21 cellular contexts compared by ENCODE assay signal in genomic region chr6:39199541-39199940, GRCh38. TPM values are rescaled to one million over a fixed set of nuclear protein-coding genes. Genes with fewer than 3 reads are reported as not detected.
"Had no signal": no experiment of that assay in that cellular context is flagged by ENCODE, and none has a peak within 500 bp of the region (broad histone marks: within the 10 kb centered on the region; RNA-seq: fewer than 3 reads in every experiment).

No MANE protein-coding gene starts in this region.

- H3K4me3 Mint-ChIP-seq: activated B cell treated with CpG ODN at 0.5 μM for 24 hours; activated CD4-positive, alpha-beta T cell treated with anti-CD3 and anti-CD28 coated beads, Interleukin-2, amount 10 ng/mL, durations not matched to agents 24 days and 14 days; activated CD8-positive, alpha-beta memory T cell treated with anti-CD3 and anti-CD28 coated beads, Interleukin-2, amount 10 ng/mL, durations not matched to agents 7 days and 5 days; activated naive CD4-positive, alpha-beta T cell treated with anti-CD3 and anti-CD28 coated beads, Interleukin-2, amount 50 U/mL, for 24 hours; activated T-cell treated with anti-CD3 and anti-CD28 coated beads, Interleukin-2, amount 50 U/mL, for 24 hours; activated T-helper 1 cell treated with anti-CD3 and anti-CD28 coated beads, Interleukin-12 subunit alpha, Interleukin-12 subunit beta, Interleukin-2, Interleukin-4 antibody, amounts not matched to agents 30 ng/mL and 10 ng/mL and 1 ng/mL, durations not matched to agents 14 hours and 24 hours and 36 hours; T-helper 1 cell treated with Interleukin-12 subunit alpha and Interleukin-12 subunit beta and Interleukin-4 antibody, amounts not matched to agents 30 μg/mL and 1 μg/mL, for 36 hours had no signal

- H3K4me3 ChIP-seq: SJSA1 had no signal

- H3K9me3 ChIP-seq: SJSA1 had no signal

- H3K4me1 Mint-ChIP-seq: activated naive CD4-positive, alpha-beta T cell treated with anti-CD3 and anti-CD28 coated beads, Interleukin-2, amount 50 U/mL, for 24 hours had no signal

- H3K36me3 ChIP-seq: SJSA1 had no signal

- DNase-seq: activated B cell treated with CpG ODN at 0.5 μM for 24 hours; activated CD4-positive, alpha-beta T cell treated with anti-CD3 and anti-CD28 coated beads for 1 hour; activated CD4-positive, alpha-beta T cell treated with anti-CD3 and anti-CD28 coated beads, Interleukin-2, amount 10 ng/mL, durations not matched to agents 24 days and 14 days; activated CD4-positive, alpha-beta T cell treated with anti-CD3 and anti-CD28 coated beads, Interleukin-2, amount 50 U/mL, for 48 hours; activated CD8-positive, alpha-beta memory T cell treated with anti-CD3 and anti-CD28 coated beads, Interleukin-2, amount 10 ng/mL, durations not matched to agents 7 days and 5 days; activated effector memory CD4-positive, alpha-beta T cell treated with Interleukin-2 at 50 U/mL for 16 hours; activated naive CD4-positive, alpha-beta T cell; activated T-cell treated with anti-CD3 and anti-CD28 coated beads, Interleukin-2, amount 50 U/mL, for 24 hours; central memory CD4-positive, alpha-beta T cell; Kasumi-1; NCI-H1105 treated with DMSO at 0.1 percent for 48 hours; NCI-H1436 treated with DMSO at 0.1 percent for 48 hours; NCI-H187; NCI-H2081 treated with DMSO at 0.1 percent for 48 hours; NCI-H446; NCI-H524; SHP77 had no signal

- H3K4me1 ChIP-seq: SJSA1 had no signal

- H3K27ac Mint-ChIP-seq: activated B cell treated with CpG ODN at 0.5 μM for 24 hours; activated CD4-positive, alpha-beta T cell treated with anti-CD3 and anti-CD28 coated beads, Interleukin-2, amount 10 ng/mL, durations not matched to agents 24 days and 14 days; activated CD8-positive, alpha-beta memory T cell treated with anti-CD3 and anti-CD28 coated beads, Interleukin-2, amount 10 ng/mL, durations not matched to agents 7 days and 5 days; activated naive CD4-positive, alpha-beta T cell treated with anti-CD3 and anti-CD28 coated beads, Interleukin-2, amount 50 U/mL, for 24 hours; activated T-cell treated with anti-CD3 and anti-CD28 coated beads, Interleukin-2, amount 50 U/mL, for 24 hours; activated T-helper 1 cell treated with anti-CD3 and anti-CD28 coated beads, Interleukin-12 subunit alpha, Interleukin-12 subunit beta, Interleukin-2, Interleukin-4 antibody, amounts not matched to agents 30 ng/mL and 10 ng/mL and 1 ng/mL, durations not matched to agents 14 hours and 24 hours and 36 hours; T-helper 1 cell treated with Interleukin-12 subunit alpha and Interleukin-12 subunit beta and Interleukin-4 antibody, amounts not matched to agents 30 μg/mL and 1 μg/mL, for 36 hours had no signal

- H3K27ac ChIP-seq: SJSA1 had no signal

- H3K27me3 ChIP-seq: SJSA1 had no signal

- ATAC-seq: activated CD8-positive, alpha-beta memory T cell treated with anti-CD3 and anti-CD28 coated beads, Interleukin-2, amount 10 ng/mL, durations not matched to agents 7 days and 5 days had no signal

- H3K9me3 Mint-ChIP-seq: activated B cell treated with CpG ODN at 0.5 μM for 24 hours; activated CD4-positive, alpha-beta T cell treated with anti-CD3 and anti-CD28 coated beads, Interleukin-2, amount 10 ng/mL, durations not matched to agents 24 days and 14 days; activated naive CD4-positive, alpha-beta T cell treated with anti-CD3 and anti-CD28 coated beads, Interleukin-2, amount 50 U/mL, for 24 hours; activated T-cell treated with anti-CD3 and anti-CD28 coated beads, Interleukin-2, amount 50 U/mL, for 24 hours; activated T-helper 1 cell treated with anti-CD3 and anti-CD28 coated beads, Interleukin-12 subunit alpha, Interleukin-12 subunit beta, Interleukin-2, Interleukin-4 antibody, amounts not matched to agents 30 ng/mL and 10 ng/mL and 1 ng/mL, durations not matched to agents 14 hours and 24 hours and 36 hours; T-helper 1 cell treated with Interleukin-12 subunit alpha and Interleukin-12 subunit beta and Interleukin-4 antibody, amounts not matched to agents 30 μg/mL and 1 μg/mL, for 36 hours had no signal

- H3K27me3 Mint-ChIP-seq: activated CD4-positive, alpha-beta T cell treated with anti-CD3 and anti-CD28 coated beads, Interleukin-2, amount 10 ng/mL, durations not matched to agents 24 days and 14 days; activated CD8-positive, alpha-beta memory T cell treated with anti-CD3 and anti-CD28 coated beads, Interleukin-2, amount 10 ng/mL, durations not matched to agents 7 days and 5 days; activated naive CD4-positive, alpha-beta T cell treated with anti-CD3 and anti-CD28 coated beads, Interleukin-2, amount 50 U/mL, for 24 hours; activated T-cell treated with anti-CD3 and anti-CD28 coated beads, Interleukin-2, amount 50 U/mL, for 24 hours had no signal

RNA-seq across cellular contexts. Expression of gene KCNK5, which starts 29.7 kb away (rescaled TPM):
- total RNA-seq: activated B cell treated with CpG ODN at 0.5 μM for 24 hours, SJSA1 had no signal
